In genomic region chr2:157443795-157444642, GRCh38 we compare ENCODE assay signal across 8 cellular contexts. TPM values are rescaled to one million over a fixed set of nuclear protein-coding genes. Genes with fewer than 3 reads are reported as not detected.
DNase-seq lines count a peak whose midpoint lies in the region; ATAC-seq and TF ChIP-seq lines count a peak whose summit lies in the region.

TSS of gene CYTIP (minus strand) at chr2:157444089. CDS start at chr2:157444020, 69 bp downstream.

- H3K4me1 Mint-ChIP-seq in activated naive CD8-positive, alpha-beta T cell (ENCODE audit: low read depth), result peaks cover 44% of the 10 kb centered on the region
- H3K4me1 Mint-ChIP-seq in natural killer cell, result peaks cover 73 to 78% of the 10 kb centered on the region in 2 donors

- peak within 1 kb of the TSS; percentile 98 for H3K27ac ChIP-seq in OCI-LY3 (ENCODE audit: low read length)

- ATAC-seq in GM18519 (IDR thresholded peaks at IDR 0.05; ENCODE audit: low FRiP score, unreplicated experiment) (peak; percentile 39), HG02840 (IDR thresholded peaks at IDR 0.05; ENCODE audit: low FRiP score, unreplicated experiment) (peak; percentile 45), natural killer cell (peak; percentile 27 to 65 (median 58))

- peaks cover 35% of the 10 kb centered on the region for H3K4me1 ChIP-seq in OCI-LY3 (ENCODE audit: low read length)

- no peaks in the 10 kb centered on the region for H3K27me3 Mint-ChIP-seq in activated naive CD8-positive, alpha-beta T cell
- no peaks in the 10 kb centered on the region for H3K27me3 Mint-ChIP-seq in natural killer cell (ENCODE audit: low read depth in 2 of 2)

- no peaks in the 10 kb centered on the region for H3K9me3 ChIP-seq in OCI-LY3 (ENCODE audit: insufficient read depth, low read length)

- peak within 1 kb of the TSS; percentile 97 for H3K4me3 ChIP-seq in OCI-LY3 (ENCODE audit: low read length)

- peak within 1 kb of the TSS; percentile 52; the same call in 1 of the 2 replicates for H2AFZ ChIP-seq in OCI-LY3 (ENCODE audit: low read depth, low read length)

- H3K79me2 ChIP-seq in OCI-LY3 (ENCODE audit: low read length), result peaks cover 62% of the 10 kb centered on the region

- H3K4me3 Mint-ChIP-seq in activated naive CD8-positive, alpha-beta T cell, result peak within 1 kb of the TSS; percentile 99
- peak within 1 kb of the TSS; percentile 90 for H3K4me3 Mint-ChIP-seq in natural killer cell

- TF ChIP-seq CTCF in OCI-LY3 (IDR thresholded peaks at IDR 0.05; ENCODE audit: low read depth, low read length), result no peak
- no peak for TF ChIP-seq CTCF in natural killer cell (IDR thresholded peaks at IDR 0.05)

- H3K27me3 ChIP-seq in OCI-LY3 (ENCODE audit: low read depth, low read length), result no peaks in the 10 kb centered on the region

- H3K9ac ChIP-seq in OCI-LY3 (ENCODE audit: low read length), result peak within 1 kb of the TSS; percentile 98

- H3K36me3 ChIP-seq in OCI-LY3 (replicated peaks; ENCODE audit: low read depth, low read length), result peaks cover 30% of the 10 kb centered on the region

- 0 out of 2 replicates have a peak, but pooled peaks cover 4% of the 10 kb centered on the region for H4K20me1 ChIP-seq in OCI-LY3 (ENCODE audit: insufficient read depth, low read length)

- no peaks in the 10 kb centered on the region for H3K9me3 Mint-ChIP-seq in activated naive CD8-positive, alpha-beta T cell (ENCODE audit: low read depth)
- H3K9me3 Mint-ChIP-seq in natural killer cell, result no peaks in the 10 kb centered on the region

- peak within 1 kb of the TSS; percentile 99 for H3K4me2 ChIP-seq in OCI-LY3 (ENCODE audit: low read length)

- intact Hi-C loops in natural killer cell (cut with micrococcal nuclease), result loop anchor here (2.0 to 5.0 kb wide), 3 partner anchors 25 to 117 kb away; partner anchors contain the start of gene ERMN

- H3K36me3 Mint-ChIP-seq in activated naive CD8-positive, alpha-beta T cell, result peaks cover 32% of the 10 kb centered on the region
- peaks cover 23% of the 10 kb centered on the region for H3K36me3 Mint-ChIP-seq in natural killer cell

- peak within 1 kb of the TSS; percentile 99 for H3K27ac Mint-ChIP-seq in activated naive CD8-positive, alpha-beta T cell
- peak within 1 kb of the TSS; percentile 92 to 94 for H3K27ac Mint-ChIP-seq in natural killer cell

- DNase-seq in natural killer cell (peak; percentile 41), SW480 (ENCODE audit: low spot score) (no peak), iPS-NIHi7 (ENCODE audit: extremely low spot score) (no peak), SW 1271 (lab: John Stamatoyannopoulos, UW) (no peak)

RNA-seq across cellular contexts. Expression of gene CYTIP, which starts in this region (rescaled TPM):
- total RNA-seq in natural killer cell, result 100 to 1,000 TPM; 276 to 363 (median 357) TPM
